ENCODE assay signal across 13 cellular contexts in genomic region chr12:89721291-89721987, GRCh38. TPM values are rescaled to one million over a fixed set of nuclear protein-coding genes. Genes with fewer than 3 reads are reported as not detected.
DNase-seq lines count a peak whose midpoint lies in the region; ATAC-seq and FAIRE-seq lines count a peak whose summit lies in the region.
"Had no signal": no experiment of that assay in that cellular context is flagged by ENCODE, and none has a peak within 500 bp of the region (broad histone marks: within the 10 kb centered on the region; RNA-seq: fewer than 3 reads in every experiment).

No MANE protein-coding gene starts in this region.

- peaks cover 19% of the 10 kb centered on the region for H3K4me1 Mint-ChIP-seq in dendritic cell treated with granulocyte-macrophage colony-stimulating factor and Interleukin-4, amounts not matched to agents 40 ng/mL and 50 ng/mL, for 4 days (ENCODE audit: low read depth)
- H3K4me1 Mint-ChIP-seq: activated CD8-positive, alpha-beta memory T cell treated with anti-CD3 and anti-CD28 coated beads, Interleukin-2, amount 10 ng/mL, durations not matched to agents 7 days and 5 days had no signal

- FAIRE-seq in urothelium cell line (lab: Jason Lieb, UNC), result no peak
- FAIRE-seq: colon had no signal

- peaks cover 16% of the 10 kb centered on the region for H3K36me3 Mint-ChIP-seq in dendritic cell treated with granulocyte-macrophage colony-stimulating factor and Interleukin-4, amounts not matched to agents 40 ng/mL and 50 ng/mL, for 4 days (ENCODE audit: low read depth)

- intact Hi-C loops in dendritic cell treated with granulocyte-macrophage colony-stimulating factor and Interleukin-4, amounts not matched to agents 40 ng/mL and 50 ng/mL, for 4 days (cut with micrococcal nuclease), result loop anchor here (5.0 kb wide), 1 partner anchor 206 kb away; no protein-coding TSS in a partner anchor

- DNase-seq in urothelium cell line (ENCODE audit: low spot score), result no peak
- no peak for DNase-seq in occipital lobe (lab: John Stamatoyannopoulos, UW)
- no peak for DNase-seq in RPMI8226
- DNase-seq in kidney glomerular epithelial cell (lab: John Stamatoyannopoulos, UW), result no peak
- DNase-seq: activated CD8-positive, alpha-beta memory T cell treated with anti-CD3 and anti-CD28 coated beads, Interleukin-2, amount 10 ng/mL, durations not matched to agents 7 days and 5 days; Calu3; NK-92 treated with Interleukin-12 subunit alpha and Interleukin-12 subunit beta, amount 100 ng/mL, for 24 hours; stimulated activated naive CD4-positive, alpha-beta T cell had no signal

- peak; percentile 97 for ATAC-seq in GM18502 (IDR thresholded peaks at IDR 0.05; ENCODE audit: poor library complexity, unreplicated experiment)
- peak; percentile 81 for ATAC-seq in GM21528 (IDR thresholded peaks at IDR 0.05; ENCODE audit: low FRiP score, unreplicated experiment)
- peak; percentile 97 for ATAC-seq in HG03354 (IDR thresholded peaks at IDR 0.05; ENCODE audit: poor library complexity, severe bottlenecking, unreplicated experiment)
- ATAC-seq: activated CD8-positive, alpha-beta memory T cell treated with anti-CD3 and anti-CD28 coated beads, Interleukin-2, amount 10 ng/mL, durations not matched to agents 7 days and 5 days had no signal

- H3K27ac Mint-ChIP-seq in dendritic cell treated with granulocyte-macrophage colony-stimulating factor and Interleukin-4, amounts not matched to agents 40 ng/mL and 50 ng/mL, for 4 days, result peak overlapping the region; percentile 67
- H3K27ac Mint-ChIP-seq: activated CD8-positive, alpha-beta memory T cell treated with anti-CD3 and anti-CD28 coated beads, Interleukin-2, amount 10 ng/mL, durations not matched to agents 7 days and 5 days had no signal

- peaks cover 22% of the 10 kb centered on the region for H3K9me3 Mint-ChIP-seq in dendritic cell treated with granulocyte-macrophage colony-stimulating factor and Interleukin-4, amounts not matched to agents 40 ng/mL and 50 ng/mL, for 4 days

- H3K4me3 Mint-ChIP-seq in dendritic cell treated with granulocyte-macrophage colony-stimulating factor and Interleukin-4, amounts not matched to agents 40 ng/mL and 50 ng/mL, for 4 days, result no peak overlapping the region
- H3K4me3 Mint-ChIP-seq: activated CD8-positive, alpha-beta memory T cell treated with anti-CD3 and anti-CD28 coated beads, Interleukin-2, amount 10 ng/mL, durations not matched to agents 7 days and 5 days had no signal

- no peaks in the 10 kb centered on the region for H3K27me3 Mint-ChIP-seq in dendritic cell treated with granulocyte-macrophage colony-stimulating factor and Interleukin-4, amounts not matched to agents 40 ng/mL and 50 ng/mL, for 4 days
- H3K27me3 Mint-ChIP-seq: activated CD8-positive, alpha-beta memory T cell treated with anti-CD3 and anti-CD28 coated beads, Interleukin-2, amount 10 ng/mL, durations not matched to agents 7 days and 5 days had no signal

RNA-seq across cellular contexts. Expression of gene ATP2B1, which starts 12.8 kb away (rescaled TPM):
- 272 TPM for total RNA-seq in occipital lobe
